In the genomic region with DNA sequence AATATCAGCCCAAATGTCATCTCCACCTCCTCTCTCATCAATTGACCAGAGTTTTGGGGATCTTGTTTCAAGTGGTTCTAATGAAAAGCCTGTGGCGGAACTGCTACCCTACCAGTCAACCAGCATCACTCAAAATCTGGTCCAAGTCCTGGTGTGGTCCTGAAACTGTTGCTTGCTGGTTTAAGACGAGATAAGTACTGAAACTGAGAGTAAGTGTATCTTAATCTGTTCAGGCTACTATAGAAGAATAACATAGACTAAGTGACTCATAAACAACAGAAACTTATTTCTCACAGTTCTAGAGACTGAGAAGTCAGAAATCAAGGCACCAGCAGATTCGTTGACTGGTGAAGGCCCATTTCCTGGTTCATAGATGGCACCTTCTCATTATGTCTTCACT, we compare ENCODE assay signal across 12 cellular contexts. TPM values are rescaled to one million over a fixed set of nuclear protein-coding genes. Genes with fewer than 3 reads are reported as not detected.
DNase-seq lines count a peak whose midpoint lies in the region; ATAC-seq and TF ChIP-seq lines count a peak whose summit lies in the region.
"Had no signal": no experiment of that assay in that cellular context is flagged by ENCODE, and none has a peak within 500 bp of the region (broad histone marks: within the 10 kb centered on the region; RNA-seq: fewer than 3 reads in every experiment).

No MANE protein-coding gene starts in this region.

- TF ChIP-seq CTCF in smooth muscle cell (IDR thresholded peaks at IDR 0.05; ENCODE audit: borderline replicate concordance, insufficient read depth, poor library complexity, severe bottlenecking) (no peak), thyroid gland (IDR thresholded peaks at IDR 0.05) (no peak)

- H3K36me3 Mint-ChIP-seq in activated CD4-positive, alpha-beta T cell treated with anti-CD3 and anti-CD28 coated beads for 36 hours (ENCODE audit: low read depth): no peaks in the 10 kb centered on the region

- 87% methylated on average over 3 of the region's 3 CpGs for WGBS in smooth muscle cell (ENCODE audit: low lambda C conversion rate)
- WGBS in thyroid gland, 2 donors: 90 to 92% methylated on average over 3 of the region's 3 CpGs

- no peak overlapping the region for H3K9ac ChIP-seq in smooth muscle cell (ENCODE audit: low read depth)

- peak; percentile 83 for ATAC-seq in activated CD4-positive, alpha-beta T cell treated with anti-CD3 and anti-CD28 coated beads for 36 hours
- ATAC-seq in HG03565 (IDR thresholded peaks at IDR 0.05; ENCODE audit: unreplicated experiment): peak; percentile 98

- H3K9me3 ChIP-seq in smooth muscle cell (replicated peaks; ENCODE audit: low read depth) (no peaks in the 10 kb centered on the region), thyroid gland (no peaks in the 10 kb centered on the region)
- H3K9me3 ChIP-seq: ovary, thoracic aorta had no signal

- peak overlapping the region; percentile 26 for H3K27ac Mint-ChIP-seq in activated CD4-positive, alpha-beta T cell treated with anti-CD3 and anti-CD28 coated beads for 36 hours

- H3K27me3 Mint-ChIP-seq in activated CD4-positive, alpha-beta T cell treated with anti-CD3 and anti-CD28 coated beads for 36 hours: peaks cover 23% of the 10 kb centered on the region

- intact Hi-C loops in activated CD4-positive, alpha-beta T cell treated with anti-CD3 and anti-CD28 coated beads for 36 hours (cut with DNase I, micrococcal nuclease): loop anchor here (1.0 to 5.0 kb wide), 3 partner anchors 10 to 924 kb away; partner anchors contain the start of gene NR4A2 (in 1 of the 2)
- intact Hi-C loops in thyroid gland (cut with DNase I): no loop called here

- H3K4me3 ChIP-seq in smooth muscle cell: peak overlapping the region; percentile 48
- H3K4me3 ChIP-seq in thyroid gland (replicated peaks in 1 of 3): no peak overlapping the region
- H3K4me3 ChIP-seq: ovary, PC-9 had no signal

- no peaks in the 10 kb centered on the region for H3K27me3 ChIP-seq in smooth muscle cell (ENCODE audit: low read depth)
- H3K27me3 ChIP-seq in thyroid gland: no peaks in the 10 kb centered on the region
- H3K27me3 ChIP-seq: ovary had no signal

- no peak for TF ChIP-seq POLR2A in thyroid gland (IDR thresholded peaks at IDR 0.05)

- POLR2A ChIA-PET in activated CD4-positive, alpha-beta T cell treated with anti-CD3 and anti-CD28 coated beads for 36 hours (lab: Charles Lee): no interaction called here

- no peaks in the 10 kb centered on the region for H3F3A ChIP-seq in smooth muscle cell (ENCODE audit: low read depth)

- no peaks in the 10 kb centered on the region for H3K79me2 ChIP-seq in smooth muscle cell (ENCODE audit: low read depth)

- CTCF ChIA-PET in activated CD4-positive, alpha-beta T cell treated with anti-CD3 and anti-CD28 coated beads for 36 hours (lab: Charles Lee): interaction anchor here (0.7 kb wide), 1 partner anchor 338 kb away, joined by 4 read pairs; no protein-coding TSS in a partner anchor

- DNase-seq in activated CD4-positive, alpha-beta T cell treated with anti-CD3 and anti-CD28 coated beads for 36 hours: peak; percentile 65
- no peak for DNase-seq in activated CD4-positive, alpha-beta T cell treated with anti-CD3 and anti-CD28 coated beads for 4 hours
- peak; percentile 44 for DNase-seq in HCEC 1CT
- DNase-seq in smooth muscle cell (lab: John Stamatoyannopoulos, UW; ENCODE audit: unreplicated experiment): no peak
- no peak for DNase-seq in thyroid gland
- no peak for DNase-seq in dermis blood vessel endothelial cell
- no peak for DNase-seq in GDM1 (lab: John Stamatoyannopoulos, UW)
- DNase-seq: activated gamma-delta T cell, ovary, PC-9 had no signal

- H3K4me3 Mint-ChIP-seq in activated CD4-positive, alpha-beta T cell treated with anti-CD3 and anti-CD28 coated beads for 36 hours: no peak overlapping the region

- no peak overlapping the region for H3K27ac ChIP-seq in smooth muscle cell (ENCODE audit: low read depth)
- H3K27ac ChIP-seq in thyroid gland: no peak overlapping the region
- H3K27ac ChIP-seq: ovary, PC-9, thoracic aorta had no signal

- peaks cover 44% of the 10 kb centered on the region for H3K4me1 Mint-ChIP-seq in activated CD4-positive, alpha-beta T cell treated with anti-CD3 and anti-CD28 coated beads for 36 hours

- peaks cover 7% of the 10 kb centered on the region for H3K4me1 ChIP-seq in smooth muscle cell (ENCODE audit: low read depth)
- H3K4me1 ChIP-seq in thyroid gland: peaks cover 0 to 11% of the 10 kb centered on the region in 2 donors

- no peaks in the 10 kb centered on the region for H3K9me3 Mint-ChIP-seq in activated CD4-positive, alpha-beta T cell treated with anti-CD3 and anti-CD28 coated beads for 36 hours (ENCODE audit: low read depth)

- H2AFZ ChIP-seq in smooth muscle cell (ENCODE audit: low read depth): peak overlapping the region; percentile 99
- H2AFZ ChIP-seq: PC-9 had no signal

- no peaks in the 10 kb centered on the region for H4K20me1 ChIP-seq in smooth muscle cell (ENCODE audit: low read depth)

- H3K36me3 ChIP-seq in smooth muscle cell (ENCODE audit: low read depth) (no peaks in the 10 kb centered on the region), thyroid gland (no peaks in the 10 kb centered on the region)
- H3K36me3 ChIP-seq: ovary, thoracic aorta had no signal

- peak overlapping the region; percentile 83 for H3K4me2 ChIP-seq in smooth muscle cell
- H3K4me2 ChIP-seq: PC-9 had no signal

RNA-seq across cellular contexts. Expression of gene GALNT5, which starts 0.9 kb away (rescaled TPM):
- under 1 TPM in 1 of 2 experiments, not detected in 1; 0.04 TPM for total RNA-seq in activated CD4-positive, alpha-beta T cell treated with anti-CD3 and anti-CD28 coated beads for 36 hours
- total RNA-seq in smooth muscle cell (1.8 and 2.5 TPM in 2 replicates), thyroid gland (under 1 TPM in 2 of 4 donors, not detected in 2; 0.13 to 0.49 TPM), dermis blood vessel endothelial cell (under 0.01 and 0.09 TPM in 2 replicates)
- polyA plus RNA-seq in smooth muscle cell: 1.5 and 2.0 TPM in 2 replicates

Comparison
In these comparisons a context has a peak if more than half of its experiments do, and no peak if none do; other contexts are left out.
1. DNase-seq: peak in activated CD4-positive, alpha-beta T cell treated with anti-CD3 and anti-CD28 coated beads for 36 hours (single experiment) and HCEC 1CT (single experiment); none in activated CD4-positive, alpha-beta T cell treated with anti-CD3 and anti-CD28 coated beads for 4 hours (0 of 2), smooth muscle cell (single experiment), thyroid gland (0 of 2), dermis blood vessel endothelial cell (single experiment) and GDM1 (single experiment).